24 cellular contexts compared by ENCODE assay signal in genomic region chr3:9721698-9722057, GRCh38. TPM values are rescaled to one million over a fixed set of nuclear protein-coding genes. Genes with fewer than 3 reads are reported as not detected.
"Had no signal": no experiment of that assay in that cellular context is flagged by ENCODE, and none has a peak within 500 bp of the region (broad histone marks: within the 10 kb centered on the region; RNA-seq: fewer than 3 reads in every experiment).

No MANE protein-coding gene starts in this region.

- FAIRE-seq: endometrium had no signal

- H3K36me3 ChIP-seq: ovary, vagina had no signal

- H3K9me3 Mint-ChIP-seq: activated naive CD4-positive, alpha-beta T cell treated with anti-CD3 and anti-CD28 coated beads, Interleukin-2, amount 10 ng/mL, durations not matched to agents 7 days and 5 days; activated naive CD8-positive, alpha-beta T cell treated with anti-CD3 and anti-CD28 coated beads, Interleukin-2, amount 50 U/mL, for 24 hours; immature natural killer cell; naive thymus-derived CD4-positive, alpha-beta T cell; stimulated activated naive CD8-positive, alpha-beta T cell treated with anti-CD3 and anti-CD28 coated beads, Interleukin-15, Interleukin-2, amounts not matched to agents 100 ng/mL and 50 ng/mL, for 24 hours had no signal

- H3K27ac Mint-ChIP-seq: activated naive CD8-positive, alpha-beta T cell treated with anti-CD3 and anti-CD28 coated beads, Interleukin-2, amount 50 U/mL, for 24 hours; immature natural killer cell; stimulated activated naive CD8-positive, alpha-beta T cell treated with anti-CD3 and anti-CD28 coated beads, Interleukin-15, Interleukin-2, amounts not matched to agents 100 ng/mL and 50 ng/mL, for 24 hours had no signal

- H3K9me3 ChIP-seq: ovary, psoas muscle, vagina had no signal

- DNase-seq: activated CD4-positive, alpha-beta T cell treated with anti-CD3 and anti-CD28 coated beads, Interleukin-2, amount 50 U/mL, for 1 hour; activated CD8-positive, alpha-beta memory T cell treated with anti-CD3 and anti-CD28 coated beads, Interleukin-2, amount 50 U/mL, for 4 hours; activated effector memory CD4-positive, alpha-beta T cell treated with Interleukin-2 at 50 U/mL for 16 hours; activated naive CD4-positive, alpha-beta T cell treated with anti-CD3 and anti-CD28 coated beads, Interleukin-2, amount 10 ng/mL, durations not matched to agents 7 days and 5 days; activated naive CD8-positive, alpha-beta T cell treated with anti-CD3 and anti-CD28 coated beads, Interleukin-2, amount 50 U/mL, for 24 hours; activated T-cell treated with anti-CD3 and anti-CD28 coated beads, Interleukin-2, amount 50 U/mL, for 48 hours; aorta; erythroblast; foreskin melanocyte; immature natural killer cell; left ventricle myocardium superior; naive thymus-derived CD4-positive, alpha-beta T cell; ovary; psoas muscle; right cardiac atrium; stimulated activated CD4-positive, alpha-beta T cell treated with anti-CD3 and anti-CD28 coated beads, Interleukin-2, amount 100 ng/mL, for 24 hours; T1000; trophoblast cell had no signal

- H3K27me3 Mint-ChIP-seq: activated naive CD8-positive, alpha-beta T cell treated with anti-CD3 and anti-CD28 coated beads, Interleukin-2, amount 50 U/mL, for 24 hours; stimulated activated naive CD8-positive, alpha-beta T cell treated with anti-CD3 and anti-CD28 coated beads, Interleukin-15, Interleukin-2, amounts not matched to agents 100 ng/mL and 50 ng/mL, for 24 hours had no signal

- H3K27ac ChIP-seq: coronary artery, ovary, psoas muscle, vagina had no signal

- H3K4me1 ChIP-seq: psoas muscle, vagina had no signal

- H3K4me3 ChIP-seq: coronary artery, ovary, psoas muscle, vagina had no signal

- H3K27me3 ChIP-seq: ovary, vagina had no signal

- H3K36me3 Mint-ChIP-seq: activated naive CD4-positive, alpha-beta T cell treated with anti-CD3 and anti-CD28 coated beads, Interleukin-2, amount 10 ng/mL, durations not matched to agents 7 days and 5 days; naive thymus-derived CD4-positive, alpha-beta T cell had no signal

- ATAC-seq: activated CD4-positive, CD25-positive, alpha-beta regulatory T cell treated with anti-CD3 and anti-CD28 coated beads, Interleukin-2, amount 50 U/mL, for 24 hours; activated naive CD8-positive, alpha-beta T cell treated with anti-CD3 and anti-CD28 coated beads, Interleukin-2, amount 50 U/mL, for 24 hours; left ventricle myocardium superior; naive thymus-derived CD4-positive, alpha-beta T cell; right cardiac atrium had no signal

- H3K4me3 Mint-ChIP-seq: activated naive CD4-positive, alpha-beta T cell treated with anti-CD3 and anti-CD28 coated beads, Interleukin-2, amount 10 ng/mL, durations not matched to agents 7 days and 5 days; activated naive CD8-positive, alpha-beta T cell treated with anti-CD3 and anti-CD28 coated beads, Interleukin-2, amount 50 U/mL, for 24 hours; immature natural killer cell; naive thymus-derived CD4-positive, alpha-beta T cell; stimulated activated naive CD8-positive, alpha-beta T cell treated with anti-CD3 and anti-CD28 coated beads, Interleukin-15, Interleukin-2, amounts not matched to agents 100 ng/mL and 50 ng/mL, for 24 hours had no signal

RNA-seq across cellular contexts. Expression of gene CPNE9, which starts 18.0 kb away (rescaled TPM):
- total RNA-seq: aorta, left ventricle myocardium superior, mononuclear cell, ovary, psoas muscle, vagina had no signal
- polyA plus RNA-seq: aorta had no signal
